ENCODE assay signal across 16 cellular contexts in genomic region chr12:76871082-76871481, GRCh38.
"Had no signal": no experiment of that assay in that cellular context is flagged by ENCODE, and none has a peak within 500 bp of the region (broad histone marks: within the 10 kb centered on the region; RNA-seq: fewer than 3 reads in every experiment).

No MANE protein-coding gene starts in this region.

- H3K4me1 Mint-ChIP-seq: stimulated activated effector memory CD8-positive, alpha-beta T cell treated with anti-CD3 and anti-CD28 coated beads, Interleukin-12 subunit alpha, Interleukin-12 subunit beta, amount 100 ng/mL, for 72 hours had no signal

- H3K4me3 Mint-ChIP-seq: dendritic cell treated with granulocyte-macrophage colony-stimulating factor and Interleukin-4, amounts not matched to agents 40 ng/mL and 50 ng/mL, for 4 days; natural killer cell; neural crest cell; stimulated activated effector memory CD8-positive, alpha-beta T cell treated with anti-CD3 and anti-CD28 coated beads, Interleukin-12 subunit alpha, Interleukin-12 subunit beta, amount 100 ng/mL, for 72 hours had no signal

- H3K36me3 Mint-ChIP-seq: natural killer cell; stimulated activated effector memory CD8-positive, alpha-beta T cell treated with anti-CD3 and anti-CD28 coated beads, Interleukin-12 subunit alpha, Interleukin-12 subunit beta, amount 100 ng/mL, for 72 hours had no signal

- ATAC-seq: heart left ventricle; mucosa of descending colon; natural killer cell; stimulated activated effector memory CD8-positive, alpha-beta T cell treated with anti-CD3 and anti-CD28 coated beads, Interleukin-12 subunit alpha, Interleukin-12 subunit beta, amount 100 ng/mL, for 72 hours; stimulated activated naive CD8-positive, alpha-beta T cell treated with anti-CD3 and anti-CD28 coated beads, Interleukin-15, Interleukin-2, amounts not matched to agents 100 U/mL and 50 U/mL, for 24 hours; upper lobe of right lung had no signal

- H3K9me3 Mint-ChIP-seq: dendritic cell treated with granulocyte-macrophage colony-stimulating factor and Interleukin-4, amounts not matched to agents 40 ng/mL and 50 ng/mL, for 4 days; natural killer cell; neural crest cell; stimulated activated effector memory CD8-positive, alpha-beta T cell treated with anti-CD3 and anti-CD28 coated beads, Interleukin-12 subunit alpha, Interleukin-12 subunit beta, amount 100 ng/mL, for 72 hours had no signal

- DNase-seq: heart left ventricle; hippocampal formation; kidney glomerular epithelial cell; mammary epithelial cell; mucosa of descending colon; natural killer cell; posterior cingulate gyrus; sigmoid colon; stimulated activated CD4-positive, alpha-beta T cell treated with anti-CD3 and anti-CD28 coated beads, Interleukin-4, amount 100 ng/mL, for 1 hour; stimulated activated CD8-positive, alpha-beta memory T cell treated with anti-CD3 and anti-CD28 coated beads, Interleukin-4, amount 100 ng/mL, for 48 hours; stimulated activated naive CD8-positive, alpha-beta T cell treated with anti-CD3 and anti-CD28 coated beads, Interleukin-15, Interleukin-2, amounts not matched to agents 100 U/mL and 50 U/mL, for 24 hours; tibial artery; upper lobe of right lung had no signal

- H3K27ac Mint-ChIP-seq: dendritic cell treated with granulocyte-macrophage colony-stimulating factor and Interleukin-4, amounts not matched to agents 40 ng/mL and 50 ng/mL, for 4 days; natural killer cell; stimulated activated effector memory CD8-positive, alpha-beta T cell treated with anti-CD3 and anti-CD28 coated beads, Interleukin-12 subunit alpha, Interleukin-12 subunit beta, amount 100 ng/mL, for 72 hours had no signal
